25 cellular contexts compared by ENCODE assay signal in genomic region chr10:74511051-74511450, GRCh38.
"Had no signal": no experiment of that assay in that cellular context is flagged by ENCODE, and none has a peak within 500 bp of the region (broad histone marks: within the 10 kb centered on the region; RNA-seq: fewer than 3 reads in every experiment).

No MANE protein-coding gene starts in this region.

- H3K9me3 ChIP-seq: colonic mucosa had no signal

- H3K27me3 ChIP-seq: colonic mucosa, esophagus squamous epithelium, gastrocnemius medialis, heart right ventricle, left lung had no signal

- H3K4me3 ChIP-seq: colonic mucosa, esophagus squamous epithelium, gastrocnemius medialis, heart right ventricle, left lung, lower lobe of right lung, mucosa of descending colon had no signal

- H3K36me3 ChIP-seq: colonic mucosa, gastrocnemius medialis, left lung, lower lobe of right lung had no signal

- ATAC-seq: effector memory CD8-positive, alpha-beta T cell; esophagus mucosa; gastrocnemius medialis; heart right ventricle; left cardiac atrium; left lung; left ventricle myocardium superior; lower lobe of right lung; mucosa of descending colon had no signal

- FAIRE-seq: endometrium, keratinocyte had no signal

- H3K27ac ChIP-seq: colonic mucosa, epithelial cell of prostate, esophagus squamous epithelium, gastrocnemius medialis, heart right ventricle, left lung, lower lobe of right lung had no signal

- DNase-seq: colonic mucosa; cortex of kidney; effector CD8-positive, alpha-beta T cell; effector memory CD8-positive, alpha-beta T cell; endodermal cell; erythroblast; esophagus squamous epithelium; foreskin fibroblast; foreskin melanocyte; gastrocnemius medialis; glutamatergic neuron; head of caudate nucleus; heart right ventricle; hippocampal formation; left cardiac atrium; left lung; left ventricle myocardium superior; lower lobe of right lung; mesenchymal stem cell; mucosa of descending colon; naive B cell had no signal

- H3K4me1 ChIP-seq: colonic mucosa, esophagus squamous epithelium, gastrocnemius medialis, heart right ventricle, left lung, lower lobe of right lung had no signal
